Comparison of ENCODE assay signal across 1 cellular context in the genomic region with DNA sequence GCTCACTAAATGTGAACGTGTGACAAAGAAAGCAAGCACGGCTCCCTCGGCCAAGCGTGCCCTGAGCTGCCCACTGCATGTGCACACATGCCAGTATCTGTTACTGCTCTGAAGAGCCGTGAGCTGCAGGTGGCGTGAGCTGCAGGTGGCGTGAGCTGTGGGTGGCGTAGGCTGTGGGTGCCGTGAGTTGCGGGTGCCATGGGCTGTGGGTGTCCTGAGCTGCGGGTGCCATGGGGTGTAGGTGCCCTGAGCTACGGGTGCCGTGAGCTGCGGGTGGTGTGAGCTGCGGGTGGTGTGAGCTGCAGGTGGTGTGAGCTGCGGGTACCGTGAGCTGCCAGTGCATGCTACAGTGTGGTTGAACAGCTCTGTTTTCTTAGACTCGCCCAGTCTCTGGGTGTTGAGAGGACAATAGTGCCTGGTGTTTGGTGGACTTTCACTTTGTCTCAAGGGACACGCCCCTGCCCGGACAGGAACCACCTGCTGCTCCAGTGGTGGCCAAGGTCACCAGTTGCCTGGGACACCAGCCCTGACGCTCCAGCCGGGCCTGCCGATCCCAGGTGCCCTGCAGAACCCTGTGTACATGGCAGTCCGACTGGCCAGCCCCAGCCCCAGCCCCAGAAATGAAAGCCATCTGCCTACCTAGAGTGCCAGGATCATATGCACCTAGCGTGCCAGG.
TF ChIP-seq lines count a peak whose summit lies in the region.

No MANE protein-coding gene starts in this region.

TF ChIP-seq in HepG2, 621 proteins besides CTCF, POLR2A, EP300 and RAD21 (continued from another document and continues in another):
- TF ChIP-seq GTF3A (CRISPR knock-in tag; conservative IDR thresholded peaks at IDR 0.05) (no peak), RFX5 (IDR thresholded peaks at IDR 0.05; ENCODE audit: low read depth, low read length) (peak; percentile 89), ZNF614 (CRISPR knock-in tag; IDR thresholded peaks at IDR 0.05; ENCODE audit: borderline replicate concordance) (no peak), ZFP36 (IDR thresholded peaks at IDR 0.05; ENCODE audit: borderline replicate concordance, low read depth, low read length, partially characterized antibody) (no peak), KLF15 (CRISPR knock-in tag; IDR thresholded peaks at IDR 0.05; ENCODE audit: borderline replicate concordance) (no peak), CENPT (CRISPR knock-in tag; IDR thresholded peaks at IDR 0.05; ENCODE audit: low read depth) (no peak), ZNF713 (CRISPR knock-in tag; IDR thresholded peaks at IDR 0.05) (no peak), ZNF431 (CRISPR knock-in tag; IDR thresholded peaks at IDR 0.05; ENCODE audit: borderline replicate concordance, low read depth) (no peak), ZNF652 (CRISPR knock-in tag; IDR thresholded peaks at IDR 0.05; ENCODE audit: borderline replicate concordance, low read depth) (no peak), GABPA (IDR thresholded peaks at IDR 0.05; ENCODE audit: low read depth, low read length) (no peak), GABPA (CRISPR knock-in tag; IDR thresholded peaks at IDR 0.05; ENCODE audit: low read depth) (0 out of 2 replicates have a peak, but pooled peaks have one; percentile 23), HOXA7 (CRISPR knock-in tag; IDR thresholded peaks at IDR 0.05) (no peak), ZNF460 (CRISPR knock-in tag; IDR thresholded peaks at IDR 0.05; ENCODE audit: borderline replicate concordance) (no peak), ZNF207 (IDR thresholded peaks at IDR 0.05; ENCODE audit: borderline replicate concordance) (no peak), KAT2B (IDR thresholded peaks at IDR 0.05; ENCODE audit: borderline replicate concordance, low read depth, low read length) (no peak), NBN (conservative IDR thresholded peaks at IDR 0.05) (no peak), ARID2 (CRISPR knock-in tag; IDR thresholded peaks at IDR 0.05; ENCODE audit: borderline replicate concordance) (no peak), HMG20B (CRISPR knock-in tag; conservative IDR thresholded peaks at IDR 0.05) (no peak), ZNF282 (IDR thresholded peaks at IDR 0.05; ENCODE audit: partially characterized antibody) (no peak), SALL1 (CRISPR knock-in tag; IDR thresholded peaks at IDR 0.05) (peak; percentile 56), NCOR1 (IDR thresholded peaks at IDR 0.05; ENCODE audit: borderline replicate concordance, low read length) (no peak), SAP130 (CRISPR knock-in tag; IDR thresholded peaks at IDR 0.05; ENCODE audit: low read depth) (peak; percentile 97), GABPB1 (CRISPR knock-in tag; IDR thresholded peaks at IDR 0.05) (peak; percentile 71), IRF2 (CRISPR knock-in tag; IDR thresholded peaks at IDR 0.05) (peak; percentile 71), ZNF263 (CRISPR knock-in tag; IDR thresholded peaks at IDR 0.05) (no peak), ZNF17 (CRISPR knock-in tag; IDR thresholded peaks at IDR 0.05) (no peak), CC2D1A (CRISPR knock-in tag; IDR thresholded peaks at IDR 0.05) (no peak), MAFK (conservative IDR thresholded peaks at IDR 0.05 in 1 of 2, IDR thresholded peaks at IDR 0.05 in 1 of 2; ENCODE audit: low read length in 2 of 2) (no peak), TSC22D2 (CRISPR knock-in tag; IDR thresholded peaks at IDR 0.05; ENCODE audit: borderline replicate concordance) (no peak), SOX5 (CRISPR knock-in tag; IDR thresholded peaks at IDR 0.05; ENCODE audit: borderline replicate concordance) (peak; percentile 97), CBX2 (IDR thresholded peaks at IDR 0.05; ENCODE audit: low read depth, low read length) (no peak), CBX2 (CRISPR knock-in tag; IDR thresholded peaks at IDR 0.05; ENCODE audit: low read depth) (no peak; the same call in 1 of the 2 replicates), ZSCAN9 (CRISPR knock-in tag; IDR thresholded peaks at IDR 0.05; ENCODE audit: borderline replicate concordance) (no peak), KMT2A (CRISPR knock-in tag; IDR thresholded peaks at IDR 0.05) (no peak), SPEN (CRISPR knock-in tag; IDR thresholded peaks at IDR 0.05; ENCODE audit: low read depth) (0 out of 2 replicates have a peak, but pooled peaks have one; percentile 29), ZNF20 (CRISPR knock-in tag; IDR thresholded peaks at IDR 0.05) (no peak), NFKBIZ (CRISPR knock-in tag; IDR thresholded peaks at IDR 0.05) (no peak), IKZF4 (CRISPR knock-in tag; IDR thresholded peaks at IDR 0.05; ENCODE audit: borderline replicate concordance, low read depth, not compliant biosample characterization) (peak; percentile 42), NCOA5 (CRISPR knock-in tag; IDR thresholded peaks at IDR 0.05) (no peak), ZNF496 (CRISPR knock-in tag; IDR thresholded peaks at IDR 0.05; ENCODE audit: insufficient replicate concordance) (no peak), ZMYM3 (CRISPR knock-in tag; IDR thresholded peaks at IDR 0.05) (no peak), ZNF180 (CRISPR knock-in tag; IDR thresholded peaks at IDR 0.05; ENCODE audit: borderline replicate concordance, low read depth) (no peak), KLF9 (CRISPR knock-in tag; IDR thresholded peaks at IDR 0.05; ENCODE audit: low read depth) (no peak), ZFP90 (CRISPR knock-in tag; IDR thresholded peaks at IDR 0.05; ENCODE audit: borderline replicate concordance) (no peak; the same call in 1 of the 2 replicates), ARHGAP35 (CRISPR knock-in tag; IDR thresholded peaks at IDR 0.05; ENCODE audit: borderline replicate concordance) (peak; percentile 71; the same call in 1 of the 2 replicates)
- TF ChIP-seq, protein P1, sequence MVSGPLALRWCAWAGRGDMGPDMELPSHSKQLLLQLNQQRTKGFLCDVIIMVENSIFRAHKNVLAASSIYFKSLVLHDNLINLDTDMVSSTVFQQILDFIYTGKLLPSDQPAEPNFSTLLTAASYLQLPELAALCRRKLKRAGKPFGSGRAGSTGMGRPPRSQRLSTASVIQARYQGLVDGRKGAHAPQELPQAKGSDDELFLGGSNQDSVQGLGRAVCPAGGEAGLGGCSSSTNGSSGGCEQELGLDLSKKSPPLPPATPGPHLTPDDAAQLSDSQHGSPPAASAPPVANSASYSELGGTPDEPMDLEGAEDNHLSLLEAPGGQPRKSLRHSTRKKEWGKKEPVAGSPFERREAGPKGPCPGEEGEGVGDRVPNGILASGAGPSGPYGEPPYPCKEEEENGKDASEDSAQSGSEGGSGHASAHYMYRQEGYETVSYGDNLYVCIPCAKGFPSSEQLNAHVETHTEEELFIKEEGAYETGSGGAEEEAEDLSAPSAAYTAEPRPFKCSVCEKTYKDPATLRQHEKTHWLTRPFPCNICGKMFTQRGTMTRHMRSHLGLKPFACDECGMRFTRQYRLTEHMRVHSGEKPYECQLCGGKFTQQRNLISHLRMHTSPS (CRISPR knock-in tag; IDR thresholded peaks at IDR 0.05; ENCODE audit: low read depth), result peak; percentile 82
- TF ChIP-seq, protein P2, sequence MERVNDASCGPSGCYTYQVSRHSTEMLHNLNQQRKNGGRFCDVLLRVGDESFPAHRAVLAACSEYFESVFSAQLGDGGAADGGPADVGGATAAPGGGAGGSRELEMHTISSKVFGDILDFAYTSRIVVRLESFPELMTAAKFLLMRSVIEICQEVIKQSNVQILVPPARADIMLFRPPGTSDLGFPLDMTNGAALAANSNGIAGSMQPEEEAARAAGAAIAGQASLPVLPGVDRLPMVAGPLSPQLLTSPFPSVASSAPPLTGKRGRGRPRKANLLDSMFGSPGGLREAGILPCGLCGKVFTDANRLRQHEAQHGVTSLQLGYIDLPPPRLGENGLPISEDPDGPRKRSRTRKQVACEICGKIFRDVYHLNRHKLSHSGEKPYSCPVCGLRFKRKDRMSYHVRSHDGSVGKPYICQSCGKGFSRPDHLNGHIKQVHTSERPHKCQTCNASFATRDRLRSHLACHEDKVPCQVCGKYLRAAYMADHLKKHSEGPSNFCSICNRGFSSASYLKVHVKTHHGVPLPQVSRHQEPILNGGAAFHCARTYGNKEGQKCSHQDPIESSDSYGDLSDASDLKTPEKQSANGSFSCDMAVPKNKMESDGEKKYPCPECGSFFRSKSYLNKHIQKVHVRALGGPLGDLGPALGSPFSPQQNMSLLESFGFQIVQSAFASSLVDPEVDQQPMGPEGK (CRISPR knock-in tag; IDR thresholded peaks at IDR 0.05), result 0 out of 2 replicates have a peak, but pooled peaks have one; percentile 41
- TF ChIP-seq, protein P3, sequence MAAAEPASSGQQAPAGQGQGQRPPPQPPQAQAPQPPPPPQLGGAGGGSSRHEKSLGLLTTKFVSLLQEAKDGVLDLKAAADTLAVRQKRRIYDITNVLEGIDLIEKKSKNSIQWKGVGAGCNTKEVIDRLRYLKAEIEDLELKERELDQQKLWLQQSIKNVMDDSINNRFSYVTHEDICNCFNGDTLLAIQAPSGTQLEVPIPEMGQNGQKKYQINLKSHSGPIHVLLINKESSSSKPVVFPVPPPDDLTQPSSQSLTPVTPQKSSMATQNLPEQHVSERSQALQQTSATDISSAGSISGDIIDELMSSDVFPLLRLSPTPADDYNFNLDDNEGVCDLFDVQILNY (CRISPR knock-in tag; conservative IDR thresholded peaks at IDR 0.05), result no peak
- TF ChIP-seq, protein P4, sequence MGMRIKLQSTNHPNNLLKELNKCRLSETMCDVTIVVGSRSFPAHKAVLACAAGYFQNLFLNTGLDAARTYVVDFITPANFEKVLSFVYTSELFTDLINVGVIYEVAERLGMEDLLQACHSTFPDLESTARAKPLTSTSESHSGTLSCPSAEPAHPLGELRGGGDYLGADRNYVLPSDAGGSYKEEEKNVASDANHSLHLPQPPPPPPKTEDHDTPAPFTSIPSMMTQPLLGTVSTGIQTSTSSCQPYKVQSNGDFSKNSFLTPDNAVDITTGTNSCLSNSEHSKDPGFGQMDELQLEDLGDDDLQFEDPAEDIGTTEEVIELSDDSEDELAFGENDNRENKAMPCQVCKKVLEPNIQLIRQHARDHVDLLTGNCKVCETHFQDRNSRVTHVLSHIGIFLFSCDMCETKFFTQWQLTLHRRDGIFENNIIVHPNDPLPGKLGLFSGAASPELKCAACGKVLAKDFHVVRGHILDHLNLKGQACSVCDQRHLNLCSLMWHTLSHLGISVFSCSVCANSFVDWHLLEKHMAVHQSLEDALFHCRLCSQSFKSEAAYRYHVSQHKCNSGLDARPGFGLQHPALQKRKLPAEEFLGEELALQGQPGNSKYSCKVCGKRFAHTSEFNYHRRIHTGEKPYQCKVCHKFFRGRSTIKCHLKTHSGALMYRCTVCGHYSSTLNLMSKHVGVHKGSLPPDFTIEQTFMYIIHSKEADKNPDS (CRISPR knock-in tag; IDR thresholded peaks at IDR 0.05), result no peak
- TF ChIP-seq, protein P5, sequence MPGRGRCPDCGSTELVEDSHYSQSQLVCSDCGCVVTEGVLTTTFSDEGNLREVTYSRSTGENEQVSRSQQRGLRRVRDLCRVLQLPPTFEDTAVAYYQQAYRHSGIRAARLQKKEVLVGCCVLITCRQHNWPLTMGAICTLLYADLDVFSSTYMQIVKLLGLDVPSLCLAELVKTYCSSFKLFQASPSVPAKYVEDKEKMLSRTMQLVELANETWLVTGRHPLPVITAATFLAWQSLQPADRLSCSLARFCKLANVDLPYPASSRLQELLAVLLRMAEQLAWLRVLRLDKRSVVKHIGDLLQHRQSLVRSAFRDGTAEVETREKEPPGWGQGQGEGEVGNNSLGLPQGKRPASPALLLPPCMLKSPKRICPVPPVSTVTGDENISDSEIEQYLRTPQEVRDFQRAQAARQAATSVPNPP (CRISPR knock-in tag; IDR thresholded peaks at IDR 0.05), result no peak
- TF ChIP-seq, protein P6, sequence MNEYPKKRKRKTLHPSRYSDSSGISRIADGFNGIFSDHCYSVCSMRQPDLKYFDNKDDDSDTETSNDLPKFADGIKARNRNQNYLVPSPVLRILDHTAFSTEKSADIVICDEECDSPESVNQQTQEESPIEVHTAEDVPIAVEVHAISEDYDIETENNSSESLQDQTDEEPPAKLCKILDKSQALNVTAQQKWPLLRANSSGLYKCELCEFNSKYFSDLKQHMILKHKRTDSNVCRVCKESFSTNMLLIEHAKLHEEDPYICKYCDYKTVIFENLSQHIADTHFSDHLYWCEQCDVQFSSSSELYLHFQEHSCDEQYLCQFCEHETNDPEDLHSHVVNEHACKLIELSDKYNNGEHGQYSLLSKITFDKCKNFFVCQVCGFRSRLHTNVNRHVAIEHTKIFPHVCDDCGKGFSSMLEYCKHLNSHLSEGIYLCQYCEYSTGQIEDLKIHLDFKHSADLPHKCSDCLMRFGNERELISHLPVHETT (CRISPR knock-in tag; conservative IDR thresholded peaks at IDR 0.05), result no peak
- TF ChIP-seq, protein P7, sequence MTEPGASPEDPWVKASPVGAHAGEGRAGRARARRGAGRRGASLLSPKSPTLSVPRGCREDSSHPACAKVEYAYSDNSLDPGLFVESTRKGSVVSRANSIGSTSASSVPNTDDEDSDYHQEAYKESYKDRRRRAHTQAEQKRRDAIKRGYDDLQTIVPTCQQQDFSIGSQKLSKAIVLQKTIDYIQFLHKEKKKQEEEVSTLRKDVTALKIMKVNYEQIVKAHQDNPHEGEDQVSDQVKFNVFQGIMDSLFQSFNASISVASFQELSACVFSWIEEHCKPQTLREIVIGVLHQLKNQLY (CRISPR knock-in tag; IDR thresholded peaks at IDR 0.05), result no peak
- TF ChIP-seq, protein P8, sequence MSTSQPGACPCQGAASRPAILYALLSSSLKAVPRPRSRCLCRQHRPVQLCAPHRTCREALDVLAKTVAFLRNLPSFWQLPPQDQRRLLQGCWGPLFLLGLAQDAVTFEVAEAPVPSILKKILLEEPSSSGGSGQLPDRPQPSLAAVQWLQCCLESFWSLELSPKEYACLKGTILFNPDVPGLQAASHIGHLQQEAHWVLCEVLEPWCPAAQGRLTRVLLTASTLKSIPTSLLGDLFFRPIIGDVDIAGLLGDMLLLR (CRISPR knock-in tag; IDR thresholded peaks at IDR 0.05), result no peak
- TF ChIP-seq, protein P9, sequence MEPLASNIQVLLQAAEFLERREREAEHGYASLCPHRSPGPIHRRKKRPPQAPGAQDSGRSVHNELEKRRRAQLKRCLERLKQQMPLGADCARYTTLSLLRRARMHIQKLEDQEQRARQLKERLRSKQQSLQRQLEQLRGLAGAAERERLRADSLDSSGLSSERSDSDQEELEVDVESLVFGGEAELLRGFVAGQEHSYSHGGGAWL (CRISPR knock-in tag; IDR thresholded peaks at IDR 0.05), result no peak
- TF ChIP-seq, protein P10, sequence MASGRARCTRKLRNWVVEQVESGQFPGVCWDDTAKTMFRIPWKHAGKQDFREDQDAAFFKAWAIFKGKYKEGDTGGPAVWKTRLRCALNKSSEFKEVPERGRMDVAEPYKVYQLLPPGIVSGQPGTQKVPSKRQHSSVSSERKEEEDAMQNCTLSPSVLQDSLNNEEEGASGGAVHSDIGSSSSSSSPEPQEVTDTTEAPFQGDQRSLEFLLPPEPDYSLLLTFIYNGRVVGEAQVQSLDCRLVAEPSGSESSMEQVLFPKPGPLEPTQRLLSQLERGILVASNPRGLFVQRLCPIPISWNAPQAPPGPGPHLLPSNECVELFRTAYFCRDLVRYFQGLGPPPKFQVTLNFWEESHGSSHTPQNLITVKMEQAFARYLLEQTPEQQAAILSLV (CRISPR knock-in tag; IDR thresholded peaks at IDR 0.05; ENCODE audit: borderline replicate concordance), result no peak
- TF ChIP-seq, protein P11, sequence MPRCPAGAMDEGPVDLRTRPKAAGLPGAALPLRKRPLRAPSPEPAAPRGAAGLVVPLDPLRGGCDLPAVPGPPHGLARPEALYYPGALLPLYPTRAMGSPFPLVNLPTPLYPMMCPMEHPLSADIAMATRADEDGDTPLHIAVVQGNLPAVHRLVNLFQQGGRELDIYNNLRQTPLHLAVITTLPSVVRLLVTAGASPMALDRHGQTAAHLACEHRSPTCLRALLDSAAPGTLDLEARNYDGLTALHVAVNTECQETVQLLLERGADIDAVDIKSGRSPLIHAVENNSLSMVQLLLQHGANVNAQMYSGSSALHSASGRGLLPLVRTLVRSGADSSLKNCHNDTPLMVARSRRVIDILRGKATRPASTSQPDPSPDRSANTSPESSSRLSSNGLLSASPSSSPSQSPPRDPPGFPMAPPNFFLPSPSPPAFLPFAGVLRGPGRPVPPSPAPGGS (CRISPR knock-in tag; IDR thresholded peaks at IDR 0.05), result no peak
